Comparison of ENCODE assay signal across 9 cellular contexts in the genomic region with DNA sequence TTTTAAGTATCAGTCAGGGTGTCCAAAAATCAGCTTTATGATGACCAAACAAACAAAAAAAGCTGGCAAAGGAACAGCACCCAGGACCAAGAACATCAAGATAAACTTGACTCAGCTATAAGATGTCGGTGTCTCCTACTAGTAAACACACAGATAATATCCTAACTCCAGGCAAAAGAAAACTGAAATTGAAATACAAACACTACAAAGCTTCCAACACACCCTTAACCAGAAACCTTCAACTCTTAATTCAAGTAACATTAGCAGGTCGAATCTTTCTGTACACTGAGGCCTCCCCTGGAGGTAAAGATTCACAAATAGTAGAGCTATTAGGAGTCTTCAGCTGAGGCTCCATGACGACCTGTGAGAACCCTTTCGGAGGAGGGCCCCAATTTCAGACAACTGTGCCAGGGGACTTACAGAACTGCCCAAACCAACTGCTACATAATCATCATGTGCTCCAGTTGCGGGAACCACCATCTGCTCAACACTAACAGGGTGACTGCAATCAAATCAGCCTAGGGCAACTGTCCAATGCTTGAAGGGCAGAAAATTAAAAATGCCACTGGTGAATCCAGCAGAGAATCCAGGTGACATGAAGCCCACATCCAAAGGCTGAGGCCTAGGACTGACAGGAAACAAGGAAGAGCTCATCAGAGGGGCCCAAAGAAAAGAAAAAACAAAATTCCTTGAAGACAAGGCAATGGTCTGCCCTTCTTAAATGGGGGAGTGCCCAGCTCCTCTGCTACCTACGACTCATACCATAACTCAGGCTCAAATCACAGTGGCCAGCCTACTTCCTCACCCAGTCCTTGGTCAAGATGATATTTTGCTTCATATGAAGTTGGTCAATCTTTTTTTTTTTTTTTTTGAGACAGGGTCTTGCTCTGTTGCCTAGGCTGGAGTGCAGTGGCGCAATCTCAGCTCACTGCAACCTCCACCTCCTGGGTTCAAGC. TPM values are rescaled to one million over a fixed set of nuclear protein-coding genes. Genes with fewer than 3 reads are reported as not detected.
DNase-seq lines count a peak whose midpoint lies in the region; TF ChIP-seq lines count a peak whose summit lies in the region.
"Had no signal": no experiment of that assay in that cellular context is flagged by ENCODE, and none has a peak within 500 bp of the region (broad histone marks: within the 10 kb centered on the region; RNA-seq: fewer than 3 reads in every experiment).

No MANE protein-coding gene starts in this region.

- dilution Hi-C loops in mammary epithelial cell (cut with HindIII; ENCODE audit: low sequenced_read_pairs), result no loop called here

- H3K4me3 Mint-ChIP-seq in MCF 10A (ENCODE audit: unreplicated experiment) (peak overlapping the region; percentile 59), endothelial cell (ENCODE audit: unreplicated experiment) (no peak overlapping the region), neural progenitor cell (no peak overlapping the region)

- H3K27me3 ChIP-seq in mammary epithelial cell (ENCODE audit: insufficient read depth, low read length) (no peaks in the 10 kb centered on the region), neural progenitor cell (no peaks in the 10 kb centered on the region)
- H3K27me3 ChIP-seq: neutrophil had no signal

- CTCF ChIA-PET in MCF 10A (lab: Yijun Ruan, JAX) (interaction anchor here (0.6 to 2.5 kb wide), 15 partner anchors 8 to 238 kb away, joined by 3 to 13 read pairs (median 5); no protein-coding TSS in a partner anchor), mammary epithelial cell (lab: Charles Lee; ENCODE audit: low non-redundant PET) (no interaction called here)

- H3K4me3 ChIP-seq in mammary epithelial cell (replicated peaks in 1 of 3; ENCODE audit: insufficient read depth in 1 of 3, low read depth in 2 of 3, low read length in 3 of 3) (no peak overlapping the region), skin epidermis (no peak overlapping the region), neural progenitor cell (no peak overlapping the region)

- H3F3A ChIP-seq in neural progenitor cell (ENCODE audit: low read depth), result no peaks in the 10 kb centered on the region

- in situ Hi-C loops in mammary epithelial cell (cut with MboI; ENCODE audit: low sequenced_read_pairs in 2 of 2), result no loop called here

- DNase-seq in MCF 10A (ENCODE audit: unreplicated experiment), result no peak
- no peak for DNase-seq in mammary epithelial cell
- peak; percentile 66 for DNase-seq in LHCN-M2 (ENCODE audit: low read depth)
- DNase-seq in endothelial cell (ENCODE audit: low spot score), result no peak
- no peak for DNase-seq in inferior parietal cortex (ENCODE audit: extremely low spot score)
- DNase-seq in neural progenitor cell (ENCODE audit: low spot score), result no peak

- POLR2A ChIA-PET in MCF 10A (lab: Yijun Ruan, JAX), result interaction anchor here (0.6 to 3.2 kb wide), 13 partner anchors 10 to 727 kb away, joined by 3 to 52 read pairs (median 4); partner anchors contain the start of gene XPNPEP1

- intact Hi-C loops in MCF 10A (cut with micrococcal nuclease), result no loop called here
- intact Hi-C loops in mammary epithelial cell (cut with micrococcal nuclease), result no loop called here

- H4K20me1 ChIP-seq in mammary epithelial cell (ENCODE audit: insufficient read depth, low read length) (no peaks in the 10 kb centered on the region), neural progenitor cell (ENCODE audit: low read depth) (no peaks in the 10 kb centered on the region)

- H3K4me1 Mint-ChIP-seq in MCF 10A (ENCODE audit: insufficient read depth, unreplicated experiment) (peaks cover 62% of the 10 kb centered on the region), endothelial cell (ENCODE audit: unreplicated experiment) (peaks cover 22% of the 10 kb centered on the region), neural progenitor cell (peaks cover 9% of the 10 kb centered on the region)

- H2AFZ ChIP-seq in mammary epithelial cell (ENCODE audit: low read depth, low read length), result no peak overlapping the region
- no peak overlapping the region for H2AFZ ChIP-seq in neural progenitor cell (replicated peaks)

- H3K4me1 ChIP-seq in mammary epithelial cell (ENCODE audit: insufficient read depth, low read length) (peaks cover 16% of the 10 kb centered on the region), neural progenitor cell (no peaks in the 10 kb centered on the region)

- no peak overlapping the region for H3K27ac ChIP-seq in mammary epithelial cell (ENCODE audit: insufficient read depth, low read depth, low read length)
- H3K27ac ChIP-seq in cingulate gyrus (ENCODE audit: low read depth, low read length), result peak overlapping the region; percentile 48
- H3K27ac ChIP-seq in skin epidermis, result peak overlapping the region in 14 of 21 experiments; percentile 17 to 78 (median 59)
- no peak overlapping the region for H3K27ac ChIP-seq in neural progenitor cell
- H3K27ac ChIP-seq: neutrophil had no signal

- H3K27ac Mint-ChIP-seq in MCF 10A (ENCODE audit: low read depth, unreplicated experiment) (peak overlapping the region; percentile 96), endothelial cell (ENCODE audit: unreplicated experiment) (no peak overlapping the region), neural progenitor cell (no peak overlapping the region)

- peaks cover 9% of the 10 kb centered on the region for H3K36me3 ChIP-seq in mammary epithelial cell (ENCODE audit: insufficient read depth, low read length)
- peaks cover 5% of the 10 kb centered on the region for H3K36me3 ChIP-seq in neural progenitor cell

- 100% methylated on average over 7 of the region's 7 CpGs for WGBS in mammary epithelial cell (ENCODE audit: low coverage, missing lambda C conversion rate)

- H3K79me2 ChIP-seq in mammary epithelial cell (ENCODE audit: insufficient read depth, low read length) (peaks cover 62% of the 10 kb centered on the region), neural progenitor cell (ENCODE audit: low read depth) (peaks cover 12% of the 10 kb centered on the region)

- H3K27me3 Mint-ChIP-seq in MCF 10A (ENCODE audit: insufficient read depth, unreplicated experiment) (no peaks in the 10 kb centered on the region), endothelial cell (ENCODE audit: unreplicated experiment) (peaks cover 1% of the 10 kb centered on the region), neural progenitor cell (ENCODE audit: insufficient read depth, low read depth) (no peaks in the 10 kb centered on the region)

- BruUV-seq in MCF 10A (replicated peaks; lab: Mats Ljungman, UMichigan) (no TSS peak), mammary epithelial cell (replicated peaks; lab: Mats Ljungman, UMichigan) (no TSS peak)

- H3K4me2 ChIP-seq in mammary epithelial cell (ENCODE audit: insufficient read depth, low read depth, low read length) (no peak overlapping the region), neural progenitor cell (no peak overlapping the region)

- TF ChIP-seq CTCF in MCF 10A (IDR thresholded peaks at IDR 0.05; ENCODE audit: unreplicated experiment) (no peak), mammary epithelial cell (conservative IDR thresholded peaks at IDR 0.05 in 1 of 2, IDR thresholded peaks at IDR 0.05 in 1 of 2; ENCODE audit: extremely low read depth in 1 of 2, insufficient read depth in 1 of 2, low read depth in 1 of 2, low read length in 2 of 2) (no peak), endothelial cell (IDR thresholded peaks at IDR 0.05; ENCODE audit: unreplicated experiment) (no peak), neural progenitor cell (IDR thresholded peaks at IDR 0.05) (no peak)

- peaks cover 73% of the 10 kb centered on the region for H3K36me3 Mint-ChIP-seq in MCF 10A (ENCODE audit: insufficient read depth, unreplicated experiment)
- H3K36me3 Mint-ChIP-seq in endothelial cell (ENCODE audit: low read depth, unreplicated experiment), result peaks cover 67% of the 10 kb centered on the region
- H3K36me3 Mint-ChIP-seq in neural progenitor cell, result peaks cover 34% of the 10 kb centered on the region

- no peak overlapping the region for H3K9ac ChIP-seq in mammary epithelial cell (ENCODE audit: insufficient read depth, low read length)
- no peak overlapping the region for H3K9ac ChIP-seq in neural progenitor cell

- H3K9me3 Mint-ChIP-seq in MCF 10A (ENCODE audit: unreplicated experiment) (no peaks in the 10 kb centered on the region), endothelial cell (ENCODE audit: unreplicated experiment) (no peaks in the 10 kb centered on the region), neural progenitor cell (peaks cover 2% of the 10 kb centered on the region)

- no peaks in the 10 kb centered on the region for H3K9me3 ChIP-seq in mammary epithelial cell (replicated peaks; ENCODE audit: insufficient read depth, low read length)
- H3K9me3 ChIP-seq in neural progenitor cell (ENCODE audit: low read depth), result no peaks in the 10 kb centered on the region
- H3K9me3 ChIP-seq: neutrophil had no signal

RNA-seq across cellular contexts. Expression of gene XPNPEP1, which starts 20.0 kb away (rescaled TPM):
- 51.6 and 52.1 TPM in 2 replicates for total RNA-seq in MCF 10A (2022)
- total RNA-seq in mammary epithelial cell, result 100 to 1,000 TPM in 1 of 2 donors, 10 to 100 TPM in 1; 68.6 to 127 TPM
- polyA plus RNA-seq in mammary epithelial cell, result 152 TPM
- polyA minus RNA-seq in mammary epithelial cell, result 213 TPM
- total RNA-seq in LHCN-M2 (2014; rRNA removed), result 117 and 125 TPM in 2 replicates
- polyA plus RNA-seq in LHCN-M2 (2012), result 61.4 TPM
- 202 TPM for total RNA-seq in endothelial cell (ENCODE audit: unreplicated experiment)
- total RNA-seq in neural progenitor cell (ENCODE audit: low replicate concordance), result 94.8 and 113 TPM in 2 replicates

Comparison
In these comparisons a context has a peak if more than half of its experiments do, and no peak if none do; other contexts are left out.
1. H3K27ac ChIP-seq: peak in cingulate gyrus (single experiment) and skin epidermis (14 of 21); none in mammary epithelial cell (single experiment) and neural progenitor cell (single experiment).